Comparison of ENCODE assay signal across 8 cellular contexts in genomic region chrX:93673056-93673868, GRCh38. TPM values are rescaled to one million over a fixed set of nuclear protein-coding genes. Genes with fewer than 3 reads are reported as not detected.
A peak's percentile ranks its signal among the peaks of the same experiment; 100 is the strongest.
DNase-seq lines count a peak whose midpoint lies in the region; ATAC-seq and TF ChIP-seq lines count a peak whose summit lies in the region.

Gene NAP1L3, minus strand, starts transcription at chrX:93673578. Its CDS starts 274 bp downstream, at chrX:93673304.

- no peaks in the 10 kb centered on the region for H3K9me3 ChIP-seq in adrenal gland (replicated peaks in 1 of 3)
- no peaks in the 10 kb centered on the region for H3K9me3 ChIP-seq in ovary
- H3K9me3 ChIP-seq in thoracic aorta, result no peaks in the 10 kb centered on the region

- H3K36me3 ChIP-seq in adrenal gland (replicated peaks in 1 of 2) (no peaks in the 10 kb centered on the region), ovary (no peaks in the 10 kb centered on the region), thoracic aorta (no peaks in the 10 kb centered on the region)

- H3K4me3 ChIP-seq in adrenal gland, result peak within 1 kb of the TSS in 3 of 4 donors; percentile 33 to 58 (median 46)
- H3K4me3 ChIP-seq in ovary, result peak within 1 kb of the TSS; percentile 58
- H3K4me3 ChIP-seq in thoracic aorta, result peak within 1 kb of the TSS; percentile 80

- 0 to 3% (median 1%) methylated on average over 13 to 51 of the region's 51 CpGs for WGBS in adrenal gland, 4 donors
- 1 to 7% (median 1%) methylated on average over 51 of the region's 51 CpGs for WGBS in ovary, 3 donors

- TF ChIP-seq CTCF in adrenal gland (IDR thresholded peaks at IDR 0.05) (no peak), ovary (IDR thresholded peaks at IDR 0.05) (no peak), thoracic aorta (IDR thresholded peaks at IDR 0.05) (no peak)

- peaks cover 8% of the 10 kb centered on the region for H3K27me3 ChIP-seq in adrenal gland
- H3K27me3 ChIP-seq in ovary, result no peaks in the 10 kb centered on the region
- no peaks in the 10 kb centered on the region for H3K27me3 ChIP-seq in thoracic aorta (replicated peaks; ENCODE audit: insufficient read depth)

- H3K4me1 ChIP-seq in adrenal gland (replicated peaks in 1 of 2) (no peaks in the 10 kb centered on the region), ovary (ENCODE audit: insufficient read depth) (no peaks in the 10 kb centered on the region), thoracic aorta (ENCODE audit: control insufficient read depth in 1 of 2, low read depth in 2 of 2) (no peaks in the 10 kb centered on the region)

- peak; percentile 81 for ATAC-seq in HG03432 (IDR thresholded peaks at IDR 0.05; ENCODE audit: unreplicated experiment)
- peak; percentile 96 for ATAC-seq in SK-N-SH treated with all-trans-retinoic acid at 6 μM for 48 hours
- ATAC-seq in left cardiac atrium, result peak; percentile 96 to 99
- ATAC-seq in thoracic aorta (ENCODE audit: insufficient number of reproducible peaks, low FRiP score, low read depth), result peak; percentile 92

- intact Hi-C loops in adrenal gland (cut with DNase I) (no loop called here), left cardiac atrium (cut with DNase I) (no loop called here), ovary (cut with DNase I) (no loop called here)

- DNase-seq in GM04504 (ENCODE audit: low read depth) (peak; percentile 51), adrenal gland (peak; percentile 67 to 88 (median 72)), left cardiac atrium (peak; percentile 61), ovary (peak; percentile 55 to 70 (median 67)), thoracic aorta (ENCODE audit: low spot score) (peak; percentile 3), NCI-H2196 treated with DMSO at 0.1 percent for 48 hours (lab: John Stamatoyannopoulos, UW; ENCODE audit: unreplicated experiment) (no peak)

- H3K27ac ChIP-seq in adrenal gland (peak within 1 kb of the TSS in 4 of 5 donors; percentile 44 to 84 (median 66)), ovary (peak within 1 kb of the TSS in 1 of 2 donors; percentile 27), thoracic aorta (peak within 1 kb of the TSS; percentile 82 to 84)

- TF ChIP-seq EP300 in ovary (IDR thresholded peaks at IDR 0.05), result no peak

- TF ChIP-seq POLR2A in adrenal gland (IDR thresholded peaks at IDR 0.05) (peak; percentile 24 to 51), ovary (IDR thresholded peaks at IDR 0.05) (no peak)

TF ChIP-seq in SK-N-SH treated with all-trans-retinoic acid at 6 μM for 48 hours, 23 proteins besides CTCF, POLR2A, EP300 and RAD21:
- TF ChIP-seq GLIS3 (CRISPR knock-in tag; IDR thresholded peaks at IDR 0.05), result no peak
- no peak for TF ChIP-seq ZFP3 (CRISPR knock-in tag; IDR thresholded peaks at IDR 0.05)
- no peak for TF ChIP-seq RARB (CRISPR knock-in tag; IDR thresholded peaks at IDR 0.05)
- no peak for TF ChIP-seq CSDC2 (CRISPR knock-in tag; IDR thresholded peaks at IDR 0.05)
- no peak for TF ChIP-seq ZFP30 (CRISPR knock-in tag; IDR thresholded peaks at IDR 0.05)
- TF ChIP-seq ARNTL (CRISPR knock-in tag; IDR thresholded peaks at IDR 0.05; ENCODE audit: borderline replicate concordance, low read depth), result no peak
- no peak for TF ChIP-seq TOX (CRISPR knock-in tag; IDR thresholded peaks at IDR 0.05; ENCODE audit: borderline replicate concordance)
- no peak for TF ChIP-seq TSHZ2 (CRISPR knock-in tag; IDR thresholded peaks at IDR 0.05)
- no peak for TF ChIP-seq ZNF70 (CRISPR knock-in tag; IDR thresholded peaks at IDR 0.05)
TF ChIP-seq in SK-N-SH treated with all-trans-retinoic acid at 6 μM for 48 hours: peak in this region for 0.

RNA-seq across cellular contexts. Expression of gene NAP1L3, which starts in this region (rescaled TPM):
- total RNA-seq in adrenal gland (10 to 100 TPM in 1 of 8 donors, 1 to 10 TPM in 7; 5.5 to 17.9 (median 8.0) TPM), left cardiac atrium (1 to 10 TPM; 3.6 to 6.6 TPM), ovary (10 to 100 TPM in 4 of 7 donors, 1 to 10 TPM in 3; 5.6 to 17.1 (median 11.0) TPM), thoracic aorta (10 to 100 TPM; 14.0 to 15.0 TPM)
- polyA plus RNA-seq in adrenal gland (10 to 100 TPM in 1 of 3 donors, 1 to 10 TPM in 2; 3.2 to 15.4 (median 4.3) TPM), ovary (10 to 100 TPM; 10.8 to 16.9 TPM)
